In genomic region chr17:60525624-60526514, GRCh38 we compare ENCODE assay signal across 8 cellular contexts. TPM values are rescaled to one million over a fixed set of nuclear protein-coding genes. Genes with fewer than 3 reads are reported as not detected.
DNase-seq lines count a peak whose midpoint lies in the region; ATAC-seq and TF ChIP-seq lines count a peak whose summit lies in the region.

A gene with protein sequence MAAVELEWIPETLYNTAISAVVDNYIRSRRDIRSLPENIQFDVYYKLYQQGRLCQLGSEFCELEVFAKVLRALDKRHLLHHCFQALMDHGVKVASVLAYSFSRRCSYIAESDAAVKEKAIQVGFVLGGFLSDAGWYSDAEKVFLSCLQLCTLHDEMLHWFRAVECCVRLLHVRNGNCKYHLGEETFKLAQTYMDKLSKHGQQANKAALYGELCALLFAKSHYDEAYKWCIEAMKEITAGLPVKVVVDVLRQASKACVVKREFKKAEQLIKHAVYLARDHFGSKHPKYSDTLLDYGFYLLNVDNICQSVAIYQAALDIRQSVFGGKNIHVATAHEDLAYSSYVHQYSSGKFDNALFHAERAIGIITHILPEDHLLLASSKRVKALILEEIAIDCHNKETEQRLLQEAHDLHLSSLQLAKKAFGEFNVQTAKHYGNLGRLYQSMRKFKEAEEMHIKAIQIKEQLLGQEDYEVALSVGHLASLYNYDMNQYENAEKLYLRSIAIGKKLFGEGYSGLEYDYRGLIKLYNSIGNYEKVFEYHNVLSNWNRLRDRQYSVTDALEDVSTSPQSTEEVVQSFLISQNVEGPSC (minus strand): TSS chr17:60526242. CDS start chr17:60525931, 311 bp downstream.

- H3K36me3 Mint-ChIP-seq in activated CD4-positive, alpha-beta T cell treated with anti-CD3 and anti-CD28 coated beads, Interleukin-2, amount 10 ng/mL, durations not matched to agents 7 days and 5 days (ENCODE audit: low read depth): peaks cover 15% of the 10 kb centered on the region

- no peaks in the 10 kb centered on the region for H3K9me3 Mint-ChIP-seq in activated CD4-positive, alpha-beta T cell treated with anti-CD3 and anti-CD28 coated beads, Interleukin-2, amount 10 ng/mL, durations not matched to agents 7 days and 5 days

- CTCF ChIA-PET in activated CD4-positive, alpha-beta T cell treated with anti-CD3 and anti-CD28 coated beads, Interleukin-2, amount 10 ng/mL, durations not matched to agents 7 days and 5 days (lab: Charles Lee): interaction anchor here (0.6 to 0.7 kb wide), 2 partner anchors 154 to 197 kb away, joined by 3 read pairs; no protein-coding TSS in a partner anchor

- no peaks in the 10 kb centered on the region for H3K27me3 Mint-ChIP-seq in activated CD4-positive, alpha-beta T cell treated with anti-CD3 and anti-CD28 coated beads, Interleukin-2, amount 10 ng/mL, durations not matched to agents 7 days and 5 days

- no peak for TF ChIP-seq CTCF in coronary artery (IDR thresholded peaks at IDR 0.05)

- H3K27ac ChIP-seq in coronary artery: peak within 1 kb of the TSS; percentile 99

- H3K4me3 ChIP-seq in coronary artery: peak within 1 kb of the TSS; percentile 91

- peak; percentile 71 to 79 for DNase-seq in AML-193 (lab: John Stamatoyannopoulos, UW)
- peak; percentile 88 for DNase-seq in NCI-H510A treated with DMSO at 0.1 percent for 48 hours (lab: John Stamatoyannopoulos, UW)
- DNase-seq in activated CD4-positive, alpha-beta T cell treated with anti-CD3 and anti-CD28 coated beads, Interleukin-2, amount 10 ng/mL, durations not matched to agents 7 days and 5 days: peak; percentile 79
- DNase-seq in coronary artery (ENCODE audit: low spot score): peak; percentile 93
- peak; percentile 97 for DNase-seq in left kidney (ENCODE audit: low read depth, low spot score)
- peak; percentile 76 for DNase-seq in stimulated activated CD4-positive, alpha-beta T cell treated with anti-CD3 and anti-CD28 coated beads, Interleukin-2, amount 100 ng/mL, for 24 hours

- peak within 1 kb of the TSS; percentile 99 for H3K4me3 Mint-ChIP-seq in activated CD4-positive, alpha-beta T cell treated with anti-CD3 and anti-CD28 coated beads, Interleukin-2, amount 10 ng/mL, durations not matched to agents 7 days and 5 days

- POLR2A ChIA-PET in activated CD4-positive, alpha-beta T cell treated with anti-CD3 and anti-CD28 coated beads, Interleukin-2, amount 10 ng/mL, durations not matched to agents 7 days and 5 days (lab: Charles Lee): no interaction called here

- peaks cover 45% of the 10 kb centered on the region for H3K4me1 Mint-ChIP-seq in activated CD4-positive, alpha-beta T cell treated with anti-CD3 and anti-CD28 coated beads, Interleukin-2, amount 10 ng/mL, durations not matched to agents 7 days and 5 days

- peak; percentile 86 for TF ChIP-seq POLR2A in GM19193 (IDR thresholded peaks at IDR 0.05; ENCODE audit: extremely low read depth, insufficient read depth, insufficient read length)

- peak; percentile 95 for ATAC-seq in HG03432 (IDR thresholded peaks at IDR 0.05; ENCODE audit: unreplicated experiment)

- H3K27ac Mint-ChIP-seq in activated CD4-positive, alpha-beta T cell treated with anti-CD3 and anti-CD28 coated beads, Interleukin-2, amount 10 ng/mL, durations not matched to agents 7 days and 5 days: peak within 1 kb of the TSS; percentile 98

RNA-seq across cellular contexts. Expression of the gene that starts here (rescaled TPM):
- total RNA-seq in activated CD4-positive, alpha-beta T cell treated with anti-CD3 and anti-CD28 coated beads, Interleukin-2, amount 10 ng/mL, durations not matched to agents 7 days and 5 days: 10 to 100 TPM; 25.6 to 29.4 TPM

Comparison
In these comparisons a context has a peak if more than half of its experiments do, and no peak if none do; other contexts are left out.
1. Peak in every context shown above with its lines: DNase-seq, ATAC-seq, H3K4me3 ChIP-seq and H3K27ac ChIP-seq.